ENCODE assay signal across 11 cellular contexts in genomic region chrX:91081873-91082272, GRCh38.
"Had no signal": no experiment of that assay in that cellular context is flagged by ENCODE, and none has a peak within 500 bp of the region (broad histone marks: within the 10 kb centered on the region; RNA-seq: fewer than 3 reads in every experiment).

No MANE protein-coding gene starts in this region.

- H3K36me3 ChIP-seq: HAP-1 had no signal

- H3K9me3 ChIP-seq: HAP-1 had no signal

- H3K27ac ChIP-seq: GM23248 had no signal

- H3K9ac ChIP-seq: GM23248 had no signal

- H3K4me1 ChIP-seq: HAP-1 had no signal

- H3K4me3 ChIP-seq: GM23248, GM23338, HAP-1 had no signal

- FAIRE-seq: H1, H54 had no signal

- DNase-seq: GM23248, GOT3, H7, H9, HCEC 1CT, HFFc6 had no signal

- ATAC-seq: GM23338, HCT116 had no signal
